Comparison of ENCODE assay signal across 22 cellular contexts in the genomic region with DNA sequence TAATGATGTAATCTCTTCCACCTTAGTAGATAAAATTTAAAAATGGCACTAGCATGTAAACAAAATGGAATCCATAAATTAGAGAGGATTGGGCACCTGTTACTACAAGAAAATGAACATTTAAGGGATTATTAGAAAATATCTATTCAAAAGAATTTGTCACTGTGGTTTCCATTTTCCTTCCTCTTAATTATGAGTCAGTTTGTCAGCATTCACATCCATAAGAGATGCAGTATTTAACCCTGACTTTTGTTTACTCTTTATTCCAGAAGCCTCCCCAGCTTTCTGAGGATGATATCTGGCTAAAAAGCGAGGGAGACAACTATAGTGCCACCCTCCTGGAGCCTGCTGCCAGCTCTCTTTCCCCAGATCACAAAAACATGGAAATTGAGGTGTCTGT.
"Had no signal": no experiment of that assay in that cellular context is flagged by ENCODE, and none has a peak within 500 bp of the region (broad histone marks: within the 10 kb centered on the region; RNA-seq: fewer than 3 reads in every experiment).

No MANE protein-coding gene starts in this region.

- H3K9me3 ChIP-seq: gastroesophageal sphincter, heart right ventricle, tibial artery had no signal

- H3K36me3 Mint-ChIP-seq: activated naive CD8-positive, alpha-beta T cell treated with anti-CD3 and anti-CD28 coated beads, Interleukin-2, amount 10 ng/mL, durations not matched to agents 7 days and 5 days; natural killer cell treated with Interleukin-12 subunit alpha and Interleukin-12 subunit beta and Interleukin-15 and Interleukin-18, amount 100 ng/mL, for 72 hours had no signal

- H3K27me3 ChIP-seq: brain microvascular endothelial cell, gastroesophageal sphincter, heart right ventricle, tibial artery had no signal

- H3K4me1 Mint-ChIP-seq: activated naive CD8-positive, alpha-beta T cell treated with anti-CD3 and anti-CD28 coated beads, Interleukin-2, amount 10 ng/mL, durations not matched to agents 7 days and 5 days; central memory CD8-positive, alpha-beta T cell had no signal

- H3K27me3 Mint-ChIP-seq: central memory CD8-positive, alpha-beta T cell; natural killer cell treated with Interleukin-12 subunit alpha and Interleukin-12 subunit beta and Interleukin-15 and Interleukin-18, amount 100 ng/mL, for 72 hours had no signal

- H3K4me3 ChIP-seq: coronary artery, gastroesophageal sphincter, heart right ventricle, tibial artery had no signal

- H3K9me3 Mint-ChIP-seq: activated naive CD8-positive, alpha-beta T cell treated with anti-CD3 and anti-CD28 coated beads, Interleukin-2, amount 10 ng/mL, durations not matched to agents 7 days and 5 days; activated T-helper 2 cell treated with anti-CD3 and anti-CD28 coated beads, Interferon-gamma antibody, Interleukin-2, Interleukin-4, amounts not matched to agents 10 μg/mL and 5 μg/mL and 100 μg/mL, durations not matched to agents 14 hours and 24 hours and 36 hours; central memory CD8-positive, alpha-beta T cell; natural killer cell treated with Interleukin-12 subunit alpha and Interleukin-12 subunit beta and Interleukin-15 and Interleukin-18, amount 100 ng/mL, for 72 hours had no signal

- ATAC-seq: esophagus mucosa; gastroesophageal sphincter; natural killer cell treated with Interleukin-12 subunit alpha and Interleukin-12 subunit beta and Interleukin-15 and Interleukin-18, amount 100 ng/mL, for 72 hours had no signal

- DNase-seq: activated CD4-positive, alpha-beta T cell treated with anti-CD3 and anti-CD28 coated beads, Interleukin-2, amount 50 U/mL, for 48 hours; activated naive CD4-positive, alpha-beta T cell treated with Interleukin-2 at 50 U/mL for 16 hours; activated naive CD8-positive, alpha-beta T cell treated with anti-CD3 and anti-CD28 coated beads, Interleukin-2, amount 10 ng/mL, durations not matched to agents 7 days and 5 days; activated T-cell treated with anti-CD3 and anti-CD28 coated beads for 4 hours; amygdala; brain microvascular endothelial cell; effector CD4-positive, alpha-beta T cell; heart right ventricle; nucleus accumbens; retina; stimulated activated CD4-positive, alpha-beta T cell treated with anti-CD3 and anti-CD28 coated beads, Interleukin-12 subunit alpha, Interleukin-12 subunit beta, amount 100 ng/mL, for 4 hours; stimulated activated CD4-positive, alpha-beta T cell treated with anti-CD3 and anti-CD28 coated beads, Interleukin-1b, Interleukin-23, amount 100 ng/mL, for 48 hours; stimulated activated CD8-positive, alpha-beta memory T cell treated with anti-CD3 and anti-CD28 coated beads, Interleukin-4, amount 100 ng/mL, for 48 hours; stimulated activated naive CD4-positive, alpha-beta T cell treated with Interleukin-2 at 50 U/mL for 16 hours; substantia nigra; tibial artery had no signal

- H3K27ac ChIP-seq: brain microvascular endothelial cell, coronary artery, tibial artery had no signal

- H3K4me3 Mint-ChIP-seq: activated naive CD8-positive, alpha-beta T cell treated with anti-CD3 and anti-CD28 coated beads, Interleukin-2, amount 10 ng/mL, durations not matched to agents 7 days and 5 days; central memory CD8-positive, alpha-beta T cell; natural killer cell treated with Interleukin-12 subunit alpha and Interleukin-12 subunit beta and Interleukin-15 and Interleukin-18, amount 100 ng/mL, for 72 hours had no signal

- H3K27ac Mint-ChIP-seq: activated naive CD8-positive, alpha-beta T cell treated with anti-CD3 and anti-CD28 coated beads, Interleukin-2, amount 10 ng/mL, durations not matched to agents 7 days and 5 days; activated T-helper 2 cell treated with anti-CD3 and anti-CD28 coated beads, Interferon-gamma antibody, Interleukin-2, Interleukin-4, amounts not matched to agents 10 μg/mL and 5 μg/mL and 100 μg/mL, durations not matched to agents 14 hours and 24 hours and 36 hours; natural killer cell treated with Interleukin-12 subunit alpha and Interleukin-12 subunit beta and Interleukin-15 and Interleukin-18, amount 100 ng/mL, for 72 hours had no signal
